ENCODE assay signal across 7 cellular contexts in genomic region chr17:7250655-7251329, GRCh38. TPM values are rescaled to one million over a fixed set of nuclear protein-coding genes. Genes with fewer than 3 reads are reported as not detected.
DNase-seq lines count a peak whose midpoint lies in the region; ATAC-seq lines count a peak whose summit lies in the region.

No MANE protein-coding gene starts in this region.

- no peaks in the 10 kb centered on the region for H3K9me3 Mint-ChIP-seq in activated T-helper 17 cell treated with anti-CD3 and anti-CD28 coated beads, Interleukin-2, amount 50 U/mL, for 72 hours
- H3K9me3 Mint-ChIP-seq in stimulated activated naive B cell treated with anti-CD40 and anti-IgM and Interleukin-4, amounts not matched to agents 10 μg/mL and 1 μg/mL and 100 μg/mL, for 72 hours = no peaks in the 10 kb centered on the region

- peak overlapping the region; percentile 92 for H3K4me3 ChIP-seq in iPS-15b (ENCODE audit: low read depth, low read length)

- H3K27me3 Mint-ChIP-seq in activated T-helper 17 cell treated with anti-CD3 and anti-CD28 coated beads, Interleukin-2, amount 50 U/mL, for 72 hours = no peaks in the 10 kb centered on the region
- no peaks in the 10 kb centered on the region for H3K27me3 Mint-ChIP-seq in stimulated activated naive B cell treated with anti-CD40 and anti-IgM and Interleukin-4, amounts not matched to agents 10 μg/mL and 1 μg/mL and 100 μg/mL, for 72 hours

- peaks cover 84% of the 10 kb centered on the region for H3K36me3 Mint-ChIP-seq in activated T-helper 17 cell treated with anti-CD3 and anti-CD28 coated beads, Interleukin-2, amount 50 U/mL, for 72 hours (ENCODE audit: low read depth)
- H3K36me3 Mint-ChIP-seq in stimulated activated naive B cell treated with anti-CD40 and anti-IgM and Interleukin-4, amounts not matched to agents 10 μg/mL and 1 μg/mL and 100 μg/mL, for 72 hours = peaks cover 35 to 48% of the 10 kb centered on the region in 2 donors

- peak; percentile 1 for ATAC-seq in HG02588 (IDR thresholded peaks at IDR 0.05; ENCODE audit: unreplicated experiment)
- no peak for ATAC-seq in activated T-helper 17 cell treated with anti-CD3 and anti-CD28 coated beads, Interleukin-2, amount 50 U/mL, for 72 hours (replicated peaks)
- no peak for ATAC-seq in stimulated activated naive B cell treated with anti-CD40 and anti-IgM and Interleukin-4, amounts not matched to agents 10 μg/mL and 1 μg/mL and 100 μg/mL, for 72 hours (replicated peaks)

- H3K4me1 ChIP-seq in iPS-15b (ENCODE audit: control insufficient read depth, insufficient read depth, low read length) = peaks cover 7% of the 10 kb centered on the region

- H3K9ac ChIP-seq in iPS-15b (ENCODE audit: low read depth, low read length) = peak overlapping the region; percentile 67

- H3K4me3 Mint-ChIP-seq in activated T-helper 17 cell treated with anti-CD3 and anti-CD28 coated beads, Interleukin-2, amount 50 U/mL, for 72 hours = peak overlapping the region; percentile 93
- H3K4me3 Mint-ChIP-seq in stimulated activated naive B cell treated with anti-CD40 and anti-IgM and Interleukin-4, amounts not matched to agents 10 μg/mL and 1 μg/mL and 100 μg/mL, for 72 hours = peak overlapping the region; percentile 92 to 98

- peak overlapping the region; percentile 96 for H3K27ac Mint-ChIP-seq in activated T-helper 17 cell treated with anti-CD3 and anti-CD28 coated beads, Interleukin-2, amount 50 U/mL, for 72 hours
- peak overlapping the region; percentile 100 for H3K27ac Mint-ChIP-seq in stimulated activated naive B cell treated with anti-CD40 and anti-IgM and Interleukin-4, amounts not matched to agents 10 μg/mL and 1 μg/mL and 100 μg/mL, for 72 hours

- no peak for DNase-seq in stimulated activated naive B cell treated with anti-CD40 and anti-IgM and Interleukin-4, amounts not matched to agents 10 μg/mL and 1 μg/mL and 100 μg/mL, for 72 hours
- DNase-seq in HK-2 (ENCODE audit: unreplicated experiment) = no peak
- no peak for DNase-seq in HUDEP-2 (lab: John Stamatoyannopoulos, UW; ENCODE audit: unreplicated experiment in 76 of 76)
- DNase-seq in activated CD4-positive, alpha-beta T cell treated with anti-CD3 and anti-CD28 coated beads for 4 hours = no peak

- H3K36me3 ChIP-seq in iPS-15b (ENCODE audit: control insufficient read depth, insufficient read depth, low read length) = peaks cover 7% of the 10 kb centered on the region

- H3K27me3 ChIP-seq in iPS-15b (ENCODE audit: control insufficient read depth, insufficient read depth, low read length) = no peaks in the 10 kb centered on the region

- peaks cover 21% of the 10 kb centered on the region for H3K4me1 Mint-ChIP-seq in activated T-helper 17 cell treated with anti-CD3 and anti-CD28 coated beads, Interleukin-2, amount 50 U/mL, for 72 hours
- peaks cover 26 to 66% of the 10 kb centered on the region in 2 donors for H3K4me1 Mint-ChIP-seq in stimulated activated naive B cell treated with anti-CD40 and anti-IgM and Interleukin-4, amounts not matched to agents 10 μg/mL and 1 μg/mL and 100 μg/mL, for 72 hours

- no peaks in the 10 kb centered on the region for H3K9me3 ChIP-seq in iPS-15b (ENCODE audit: control insufficient read depth, insufficient read depth, low read length)

RNA-seq across cellular contexts. Expression of gene CTDNEP1, which starts 0.7 kb away (rescaled TPM):
- total RNA-seq in activated T-helper 17 cell treated with anti-CD3 and anti-CD28 coated beads, Interleukin-2, amount 50 U/mL, for 72 hours = 100 to 1,000 TPM; 152 to 209 TPM

RNA-seq across cellular contexts. Expression of gene ELP5, which starts 1.2 kb away (rescaled TPM):
- total RNA-seq in activated T-helper 17 cell treated with anti-CD3 and anti-CD28 coated beads, Interleukin-2, amount 50 U/mL, for 72 hours = 10 to 100 TPM; 43.7 to 72.0 TPM

RNA-seq across cellular contexts. Expression of gene GABARAP, which starts 8.5 kb away (rescaled TPM):
- total RNA-seq in activated T-helper 17 cell treated with anti-CD3 and anti-CD28 coated beads, Interleukin-2, amount 50 U/mL, for 72 hours = 100 to 1,000 TPM; 190 to 239 TPM

RNA-seq across cellular contexts. Expression of gene CLDN7, which starts 11.5 kb away (rescaled TPM):
- 1 to 10 TPM in 1 of 2 donors, under 1 TPM in 1; 0.52 to 1.0 TPM for total RNA-seq in activated T-helper 17 cell treated with anti-CD3 and anti-CD28 coated beads, Interleukin-2, amount 50 U/mL, for 72 hours

RNA-seq across cellular contexts. Expression of gene PHF23, which starts 11.5 kb away (rescaled TPM):
- total RNA-seq in activated T-helper 17 cell treated with anti-CD3 and anti-CD28 coated beads, Interleukin-2, amount 50 U/mL, for 72 hours = 10 to 100 TPM; 43.5 to 52.3 TPM
